8 cellular contexts compared by ENCODE assay signal in genomic region chr20:24992420-24993205, GRCh38.
DNase-seq lines count a peak whose midpoint lies in the region; ATAC-seq and TF ChIP-seq lines count a peak whose summit lies in the region.

A gene with protein sequence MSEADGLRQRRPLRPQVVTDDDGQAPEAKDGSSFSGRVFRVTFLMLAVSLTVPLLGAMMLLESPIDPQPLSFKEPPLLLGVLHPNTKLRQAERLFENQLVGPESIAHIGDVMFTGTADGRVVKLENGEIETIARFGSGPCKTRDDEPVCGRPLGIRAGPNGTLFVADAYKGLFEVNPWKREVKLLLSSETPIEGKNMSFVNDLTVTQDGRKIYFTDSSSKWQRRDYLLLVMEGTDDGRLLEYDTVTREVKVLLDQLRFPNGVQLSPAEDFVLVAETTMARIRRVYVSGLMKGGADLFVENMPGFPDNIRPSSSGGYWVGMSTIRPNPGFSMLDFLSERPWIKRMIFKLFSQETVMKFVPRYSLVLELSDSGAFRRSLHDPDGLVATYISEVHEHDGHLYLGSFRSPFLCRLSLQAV (minus strand): TSS chr20:24992751. CDS start chr20:24992688, 63 bp downstream.

- peak within 1 kb of the TSS; percentile 92 for H3K27ac ChIP-seq in caudate nucleus (ENCODE audit: low read depth, low read length)

- ATAC-seq in GM18909 (IDR thresholded peaks at IDR 0.05; ENCODE audit: poor library complexity, unreplicated experiment) (peak; percentile 96), HG03159 (IDR thresholded peaks at IDR 0.05; ENCODE audit: unreplicated experiment) (peak; percentile 95)

- DNase-seq in AG09309 (ENCODE audit: low read depth) = peak; percentile 41
- peak; percentile 91 for DNase-seq in NCI-H226
- DNase-seq in activated CD4-positive, CD25-positive, alpha-beta regulatory T cell (lab: John Stamatoyannopoulos, UW) = peak; percentile 92 to 97 (median 94)
- DNase-seq in caudate nucleus (lab: John Stamatoyannopoulos, UW) = peak in 60 of 61 donors; percentile 34 to 96 (median 92)
- peak; percentile 96 for DNase-seq in inferior parietal cortex (ENCODE audit: extremely low spot score)
- peak; percentile 92 to 95 for DNase-seq in stimulated activated CD4-positive, alpha-beta T cell treated with anti-CD3 and anti-CD28 coated beads, Interleukin-12 subunit alpha, Interleukin-12 subunit beta, amount 100 ng/mL, for 24 hours (ENCODE audit: low read depth in 2 of 2)

- no peak for TF ChIP-seq CTCF in AG09309 (IDR thresholded peaks at IDR 0.05; ENCODE audit: control insufficient read depth, insufficient read depth, low read depth, low read length, missing control alignments)

- peak within 1 kb of the TSS; percentile 95 for H3K4me3 ChIP-seq in AG09309 (ENCODE audit: control insufficient read depth, low read depth, low read length)

Comparison
In these comparisons a context has a peak if more than half of its experiments do, and no peak if none do; other contexts are left out.
1. Peak in every context shown above with its lines: DNase-seq, ATAC-seq, H3K4me3 ChIP-seq and H3K27ac ChIP-seq.
2. DNase-seq: peak in every context shown above with its lines; median percentile 96 in inferior parietal cortex; 94 in activated CD4-positive, CD25-positive, alpha-beta regulatory T cell; 94 in stimulated activated CD4-positive, alpha-beta T cell treated with anti-CD3 and anti-CD28 coated beads, Interleukin-12 subunit alpha, Interleukin-12 subunit beta, amount 100 ng/mL, for 24 hours; 92 in caudate nucleus; 91 in NCI-H226; 41 in AG09309.